17 cellular contexts compared by ENCODE assay signal in genomic region chr14:23406244-23406643, GRCh38. TPM values are rescaled to one million over a fixed set of nuclear protein-coding genes. Genes with fewer than 3 reads are reported as not detected.
DNase-seq lines count a peak whose midpoint lies in the region; ATAC-seq and TF ChIP-seq lines count a peak whose summit lies in the region.
"Had no signal": no experiment of that assay in that cellular context is flagged by ENCODE, and none has a peak within 500 bp of the region (broad histone marks: within the 10 kb centered on the region; RNA-seq: fewer than 3 reads in every experiment).

No MANE protein-coding gene starts in this region.

- H3K27ac ChIP-seq in A673 (ENCODE audit: low read depth, low read length, poor library complexity, severe bottlenecking) (no peak overlapping the region), left ventricle myocardium inferior (replicated peaks) (peak overlapping the region; percentile 91)
- H3K27ac ChIP-seq: foreskin keratinocyte, psoas muscle, thoracic aorta had no signal

- CTCF ChIA-PET in A673 (lab: Charles Lee), result no interaction called here

- H3K27me3 ChIP-seq in A673 (replicated peaks; ENCODE audit: insufficient read depth, low read depth, low read length, poor library complexity) (peaks cover 17% of the 10 kb centered on the region), left ventricle myocardium inferior (ENCODE audit: low read depth) (peaks cover 11% of the 10 kb centered on the region)

- POLR2A ChIA-PET in A673 (lab: Charles Lee; ENCODE audit: low non-redundant PET), result no interaction called here

- intact Hi-C loops in A673 (cut with micrococcal nuclease; ENCODE audit: unreplicated experiment) (no loop called here), left ventricle myocardium inferior (cut with micrococcal nuclease) (no loop called here)

- no peak overlapping the region for H3K4me3 ChIP-seq in A673 (ENCODE audit: low read depth, low read length, poor library complexity, severe bottlenecking)
- H3K4me3 ChIP-seq in left ventricle myocardium inferior, result peak overlapping the region; percentile 65
- H3K4me3 ChIP-seq: psoas muscle, thoracic aorta had no signal

- ATAC-seq in GM18858 (IDR thresholded peaks at IDR 0.05; ENCODE audit: unreplicated experiment) (peak; percentile 48), HG02852 (IDR thresholded peaks at IDR 0.05; ENCODE audit: unreplicated experiment) (no peak)
- ATAC-seq: activated naive CD4-positive, alpha-beta T cell treated with anti-CD3 and anti-CD28 coated beads, Interleukin-2, amount 50 U/mL, for 72 hours; foreskin keratinocyte had no signal

- H3K4me1 ChIP-seq in A673 (ENCODE audit: insufficient read depth, low read length, poor library complexity, severe bottlenecking), result no peaks in the 10 kb centered on the region
- peaks cover 50% of the 10 kb centered on the region for H3K4me1 ChIP-seq in left ventricle myocardium inferior
- H3K4me1 ChIP-seq: foreskin keratinocyte, psoas muscle had no signal

- DNase-seq in A673 (ENCODE audit: low spot score), result peak; percentile 24
- peak; percentile 58 for DNase-seq in NCI-H1694 (lab: John Stamatoyannopoulos, UW)
- DNase-seq in left ventricle myocardium inferior, result peak; percentile 14
- DNase-seq in NCI-H2081 (lab: John Stamatoyannopoulos, UW), result no peak
- no peak for DNase-seq in SW 1271 (lab: John Stamatoyannopoulos, UW)
- DNase-seq in NCI-H510A (lab: John Stamatoyannopoulos, UW), result no peak
- DNase-seq: activated CD4-positive, CD25-positive, alpha-beta regulatory T cell; activated CD8-positive, alpha-beta memory T cell treated with anti-CD3 and anti-CD28 coated beads, Interleukin-2, amount 50 U/mL, for 48 hours; foreskin keratinocyte; NCI-H2081 treated with DMSO at 0.1 percent for 48 hours; OCI-M1 had no signal

- no peaks in the 10 kb centered on the region for H3K9me3 ChIP-seq in A673 (ENCODE audit: low read depth, low read length, poor library complexity, severe bottlenecking)
- no peaks in the 10 kb centered on the region for H3K9me3 ChIP-seq in left ventricle myocardium inferior (replicated peaks)
- H3K9me3 ChIP-seq: psoas muscle, thoracic aorta had no signal

- H3K36me3 ChIP-seq in A673 (ENCODE audit: insufficient read depth, low read length, poor library complexity, severe bottlenecking) (no peaks in the 10 kb centered on the region), left ventricle myocardium inferior (peaks cover 49% of the 10 kb centered on the region)
- H3K36me3 ChIP-seq: thoracic aorta had no signal

- TF ChIP-seq CTCF in A673 (conservative IDR thresholded peaks at IDR 0.05; ENCODE audit: low read depth, low read length) (no peak), left ventricle myocardium inferior (IDR thresholded peaks at IDR 0.05; ENCODE audit: borderline replicate concordance) (no peak)

- BruUV-seq in A673 (replicated peaks; lab: Mats Ljungman, UMichigan), result no TSS peak

RNA-seq across cellular contexts. Expression of gene MYH6, which starts 1.8 kb away (rescaled TPM):
- not detected in 2 replicates for total RNA-seq in A673 (2021)
- 1,823 TPM for total RNA-seq in left ventricle myocardium inferior
- total RNA-seq: bronchial epithelial cell, foreskin keratinocyte, thoracic aorta had no signal

RNA-seq across cellular contexts. Expression of gene MYH7, which starts 29.2 kb away (rescaled TPM):
- not detected in 2 replicates for total RNA-seq in A673 (2021)
- total RNA-seq in left ventricle myocardium inferior, result 14,853 TPM
- total RNA-seq: activated naive CD4-positive, alpha-beta T cell treated with anti-CD3 and anti-CD28 coated beads, Interleukin-2, amount 50 U/mL, for 72 hours; bronchial epithelial cell; foreskin keratinocyte had no signal

RNA-seq across cellular contexts. Expression of gene CMTM5, which starts 29.4 kb away (rescaled TPM):
- total RNA-seq in A673 (2021) (not detected in 2 replicates), left ventricle myocardium inferior (1.0 TPM)
- total RNA-seq: activated naive CD4-positive, alpha-beta T cell treated with anti-CD3 and anti-CD28 coated beads, Interleukin-2, amount 50 U/mL, for 72 hours; bronchial epithelial cell; foreskin keratinocyte; psoas muscle had no signal

RNA-seq across cellular contexts. Expression of gene IL25, which starts 33.6 kb away (rescaled TPM):
- total RNA-seq in A673 (2021), result not detected in 2 replicates
- total RNA-seq in left ventricle myocardium inferior, result not detected
- total RNA-seq: activated naive CD4-positive, alpha-beta T cell treated with anti-CD3 and anti-CD28 coated beads, Interleukin-2, amount 50 U/mL, for 72 hours; bronchial epithelial cell; foreskin keratinocyte; psoas muscle; thoracic aorta had no signal

RNA-seq across cellular contexts. Expression of gene EFS, which starts 41.3 kb away (rescaled TPM):
- 55.9 and 60.9 TPM in 2 replicates for total RNA-seq in A673 (2021)
- 3.6 TPM for total RNA-seq in left ventricle myocardium inferior

Comparison
In these comparisons a context has a peak if more than half of its experiments do, and no peak if none do; other contexts are left out.
1. DNase-seq: peak in A673 (single experiment), NCI-H1694 (single experiment) and left ventricle myocardium inferior (single experiment); none in NCI-H2081 (0 of 2), SW 1271 (0 of 2) and NCI-H510A (single experiment).
2. RNA of gene MYH6, which starts 1.8 kb away (total RNA-seq): 1,823 TPM in left ventricle myocardium inferior (single experiment); not detected in A673; every median in the first group is over 1,000 times any median in the second.
3. RNA of gene MYH7, which starts 29.2 kb away (total RNA-seq): 14,853 TPM in left ventricle myocardium inferior (single experiment); not detected in A673; every median in the first group is over 1,000 times any median in the second.